In genomic region chr10:86673827-86674581, GRCh38 we compare ENCODE assay signal across 9 cellular contexts. TPM values are rescaled to one million over a fixed set of nuclear protein-coding genes. Genes with fewer than 3 reads are reported as not detected.
DNase-seq lines count a peak whose midpoint lies in the region; TF ChIP-seq lines count a peak whose summit lies in the region.
"Had no signal": no experiment of that assay in that cellular context is flagged by ENCODE, and none has a peak within 500 bp of the region (broad histone marks: within the 10 kb centered on the region; RNA-seq: fewer than 3 reads in every experiment).

No MANE protein-coding gene starts in this region.

- no peak for TF ChIP-seq CTCF in cardiac muscle cell (IDR thresholded peaks at IDR 0.05; ENCODE audit: low read depth, low read length)
- TF ChIP-seq CTCF in Peyer's patch (IDR thresholded peaks at IDR 0.05): no peak
- TF ChIP-seq CTCF in suprapubic skin (IDR thresholded peaks at IDR 0.05): no peak

- no peak for TF ChIP-seq EP300 in suprapubic skin (IDR thresholded peaks at IDR 0.05)

- H3K36me3 ChIP-seq in cardiac muscle cell (peaks cover 21% of the 10 kb centered on the region), Peyer's patch (no peaks in the 10 kb centered on the region), suprapubic skin (no peaks in the 10 kb centered on the region)

- H3K27ac ChIP-seq in cardiac muscle cell (peak overlapping the region; percentile 100), Peyer's patch (no peak overlapping the region), suprapubic skin (no peak overlapping the region)

- no peaks in the 10 kb centered on the region for H3K27me3 ChIP-seq in cardiac muscle cell
- H3K27me3 ChIP-seq in Peyer's patch: no peaks in the 10 kb centered on the region
- H3K27me3 ChIP-seq in suprapubic skin: no peaks in the 10 kb centered on the region

- DNase-seq in DMS 273 treated with DMSO at 0.1 percent for 48 hours (lab: John Stamatoyannopoulos, UW) (peak; percentile 71), NCI-H510A (lab: John Stamatoyannopoulos, UW) (peak; percentile 40), cardiac muscle cell (ENCODE audit: low read depth in 1 of 2, low spot score in 1 of 2) (no peak), retina (peak; percentile 70), ecto neural progenitor cell (ENCODE audit: low spot score) (no peak), Peyer's patch (no peak), suprapubic skin (ENCODE audit: low spot score in 2 of 2) (no peak), 8988T (no peak)
- DNase-seq: dermis blood vessel endothelial cell had no signal

- H3K4me1 ChIP-seq in cardiac muscle cell (ENCODE audit: low read depth) (peaks cover 78% of the 10 kb centered on the region), Peyer's patch (peaks cover 0 to 14% (median 0%) of the 10 kb centered on the region in 4 donors), suprapubic skin (peaks cover 10% of the 10 kb centered on the region)

- 45% methylated on average over 9 of the region's 11 CpGs for WGBS in suprapubic skin

- H3K4me3 ChIP-seq in cardiac muscle cell (peak overlapping the region; percentile 24), Peyer's patch (no peak overlapping the region), suprapubic skin (no peak overlapping the region)

- no peak for TF ChIP-seq POLR2A in Peyer's patch (IDR thresholded peaks at IDR 0.05)
- TF ChIP-seq POLR2A in suprapubic skin (IDR thresholded peaks at IDR 0.05): no peak

- H3K9me3 ChIP-seq in cardiac muscle cell (ENCODE audit: low read depth) (no peaks in the 10 kb centered on the region), Peyer's patch (no peaks in the 10 kb centered on the region), suprapubic skin (no peaks in the 10 kb centered on the region)

RNA-seq across cellular contexts. Expression of gene LDB3, which starts 5.7 kb away (rescaled TPM):
- 202 and 213 TPM in 2 replicates for total RNA-seq in cardiac muscle cell
- polyA plus RNA-seq in cardiac muscle cell: 266 and 317 TPM in 2 replicates
- 1 to 10 TPM; 1.3 to 9.1 (median 2.3) TPM for total RNA-seq in Peyer's patch
- 1 to 10 TPM in 1 of 4 donors, under 1 TPM in 2, not detected in 1; 0.44 to 3.2 (median 0.98) TPM for total RNA-seq in suprapubic skin
- total RNA-seq: dermis blood vessel endothelial cell had no signal

RNA-seq across cellular contexts. Expression of gene OPN4, which starts 19.7 kb away (rescaled TPM):
- total RNA-seq in cardiac muscle cell (0.18 TPM in 1 of 2 replicates, not detected in the other), Peyer's patch (not detected), suprapubic skin (under 1 TPM in 1 of 4 donors, not detected in 3; 0.34 TPM)
- polyA plus RNA-seq in cardiac muscle cell: 0.24 TPM in 1 of 2 replicates, not detected in the other
- total RNA-seq: dermis blood vessel endothelial cell had no signal

Comparison
In these comparisons a context has a peak if more than half of its experiments do, and no peak if none do; other contexts are left out.
1. DNase-seq: peak in DMS 273 treated with DMSO at 0.1 percent for 48 hours (single experiment), NCI-H510A (single experiment) and retina (single experiment); none in cardiac muscle cell (0 of 2), ecto neural progenitor cell (single experiment), Peyer's patch (0 of 3), suprapubic skin (0 of 2) and 8988T (single experiment).
2. RNA of gene LDB3, which starts 5.7 kb away (total RNA-seq): 202 to 213 TPM in cardiac muscle cell; 1.3 to 9.1 TPM in Peyer's patch and 0.44 to 3.2 TPM in suprapubic skin; every median in the first group is over 10 times any median in the second.